In genomic region chr21:42097860-42098259, GRCh38 we compare ENCODE assay signal across 8 cellular contexts. TPM values are rescaled to one million over a fixed set of nuclear protein-coding genes. Genes with fewer than 3 reads are reported as not detected.
A peak's percentile ranks its signal among the peaks of the same experiment; 100 is the strongest.
DNase-seq lines count a peak whose midpoint lies in the region; ATAC-seq and TF ChIP-seq lines count a peak whose summit lies in the region.

No MANE protein-coding gene starts in this region.

- peak in 2 of 3 donors; percentile 20 to 44 for ATAC-seq in natural killer cell
- ATAC-seq in natural killer cell treated with Interleukin-12 subunit alpha and Interleukin-12 subunit beta and Interleukin-15 and Interleukin-18, amount 100 ng/mL, for 72 hours: no peak
- no peak for ATAC-seq in GM18861 (IDR thresholded peaks at IDR 0.05; ENCODE audit: unreplicated experiment)

- no peak overlapping the region for H3K27ac Mint-ChIP-seq in natural killer cell
- H3K27ac Mint-ChIP-seq in natural killer cell treated with Interleukin-12 subunit alpha and Interleukin-12 subunit beta and Interleukin-15 and Interleukin-18, amount 100 ng/mL, for 72 hours: no peak overlapping the region

- peaks cover 8% of the 10 kb centered on the region for H3K36me3 Mint-ChIP-seq in natural killer cell
- H3K36me3 Mint-ChIP-seq in natural killer cell treated with Interleukin-12 subunit alpha and Interleukin-12 subunit beta and Interleukin-15 and Interleukin-18, amount 100 ng/mL, for 72 hours: peaks cover 4% of the 10 kb centered on the region

- H3K9me3 Mint-ChIP-seq in natural killer cell: peaks cover 2 to 4% of the 10 kb centered on the region in 2 donors
- H3K9me3 Mint-ChIP-seq in natural killer cell treated with Interleukin-12 subunit alpha and Interleukin-12 subunit beta and Interleukin-15 and Interleukin-18, amount 100 ng/mL, for 72 hours: no peaks in the 10 kb centered on the region

- peak overlapping the region; percentile 74 for H3K27ac ChIP-seq in RWPE1

- no peak overlapping the region for H3K4me3 Mint-ChIP-seq in natural killer cell
- H3K4me3 Mint-ChIP-seq in natural killer cell treated with Interleukin-12 subunit alpha and Interleukin-12 subunit beta and Interleukin-15 and Interleukin-18, amount 100 ng/mL, for 72 hours: no peak overlapping the region

- CTCF ChIA-PET in RWPE1 (lab: Yijun Ruan, JAX): interaction anchor here (0.7 to 1.2 kb wide), 2 partner anchors 19 to 46 kb away, joined by 3 read pairs; no protein-coding TSS in a partner anchor

- POLR2A ChIA-PET in RWPE1 (lab: Yijun Ruan, JAX; ENCODE audit: low non-redundant PET): no interaction called here

- H3K4me1 Mint-ChIP-seq in natural killer cell: no peaks in the 10 kb centered on the region
- no peaks in the 10 kb centered on the region for H3K4me1 Mint-ChIP-seq in natural killer cell treated with Interleukin-12 subunit alpha and Interleukin-12 subunit beta and Interleukin-15 and Interleukin-18, amount 100 ng/mL, for 72 hours (ENCODE audit: low read depth in 2 of 2)

- DNase-seq in natural killer cell (no peak), RWPE1 (ENCODE audit: low spot score) (peak; percentile 93), fibroblast of peridontal ligament (ENCODE audit: extremely low read depth) (peak; percentile 99), pulmonary artery endothelial cell (ENCODE audit: low read depth, low spot score) (peak; percentile 93), retina (no peak), NK-92 (lab: John Stamatoyannopoulos, UW; ENCODE audit: unreplicated experiment) (no peak)
- no peak for DNase-seq in natural killer cell treated with Interleukin-12 subunit alpha and Interleukin-12 subunit beta and Interleukin-15 and Interleukin-18, amount 100 ng/mL, for 72 hours (ENCODE audit: low spot score)

- TF ChIP-seq CTCF in natural killer cell (IDR thresholded peaks at IDR 0.05) (no peak), RWPE1 (conservative IDR thresholded peaks at IDR 0.05; ENCODE audit: low read depth) (no peak)

- H3K27me3 Mint-ChIP-seq in natural killer cell (ENCODE audit: low read depth in 2 of 2): peaks cover 15 to 31% of the 10 kb centered on the region in 2 donors
- peaks cover 23 to 26% of the 10 kb centered on the region in 2 donors for H3K27me3 Mint-ChIP-seq in natural killer cell treated with Interleukin-12 subunit alpha and Interleukin-12 subunit beta and Interleukin-15 and Interleukin-18, amount 100 ng/mL, for 72 hours

- intact Hi-C loops in natural killer cell (cut with micrococcal nuclease): no loop called here

RNA-seq across cellular contexts. Expression of gene UMODL1, which starts 26.7 kb away (rescaled TPM):
- total RNA-seq in natural killer cell (under 1 TPM in 2 of 3 donors, not detected in 1; 0.14 to 0.28 TPM), pulmonary artery endothelial cell (not detected in 2 replicates)
- total RNA-seq in natural killer cell treated with Interleukin-12 subunit alpha and Interleukin-12 subunit beta and Interleukin-15 and Interleukin-18, amount 100 ng/mL, for 72 hours: not detected

Comparison
In these comparisons a context has a peak if more than half of its experiments do, and no peak if none do; other contexts are left out.
1. ATAC-seq: peak in natural killer cell (2 of 3); none in natural killer cell treated with Interleukin-12 subunit alpha and Interleukin-12 subunit beta and Interleukin-15 and Interleukin-18, amount 100 ng/mL, for 72 hours (0 of 2) and GM18861 (single experiment).
2. DNase-seq: peak in RWPE1 (single experiment), fibroblast of peridontal ligament (single experiment) and pulmonary artery endothelial cell (single experiment); none in natural killer cell (single experiment), natural killer cell treated with Interleukin-12 subunit alpha and Interleukin-12 subunit beta and Interleukin-15 and Interleukin-18, amount 100 ng/mL, for 72 hours (single experiment), retina (single experiment) and NK-92 (single experiment).